ENCODE assay signal across 1 cellular context in the genomic region with DNA sequence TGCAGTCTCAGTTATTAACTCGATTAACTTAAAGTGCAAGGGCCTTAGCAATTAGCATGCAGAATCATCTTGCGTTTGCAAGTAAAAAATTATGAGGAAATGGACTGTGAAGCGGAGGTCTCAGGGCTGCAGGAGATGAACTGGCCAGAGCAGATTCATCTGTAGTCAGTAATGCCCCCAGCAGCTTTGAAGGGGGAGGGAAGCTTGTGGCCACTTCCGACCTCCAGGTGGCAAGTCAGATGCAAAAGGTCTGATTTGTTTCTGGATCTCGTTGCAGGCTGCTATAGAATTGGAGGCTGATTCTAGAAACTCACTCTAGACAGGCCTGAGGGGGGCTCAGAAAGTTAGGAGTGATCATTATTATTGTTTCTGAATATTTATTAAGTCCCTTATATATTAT.
TF ChIP-seq lines count a peak whose summit lies in the region.

No MANE protein-coding gene starts in this region.

TF ChIP-seq in GM23338, 12 proteins besides CTCF, POLR2A, EP300 and RAD21 (continued from another document):
- TF ChIP-seq, protein P1, sequence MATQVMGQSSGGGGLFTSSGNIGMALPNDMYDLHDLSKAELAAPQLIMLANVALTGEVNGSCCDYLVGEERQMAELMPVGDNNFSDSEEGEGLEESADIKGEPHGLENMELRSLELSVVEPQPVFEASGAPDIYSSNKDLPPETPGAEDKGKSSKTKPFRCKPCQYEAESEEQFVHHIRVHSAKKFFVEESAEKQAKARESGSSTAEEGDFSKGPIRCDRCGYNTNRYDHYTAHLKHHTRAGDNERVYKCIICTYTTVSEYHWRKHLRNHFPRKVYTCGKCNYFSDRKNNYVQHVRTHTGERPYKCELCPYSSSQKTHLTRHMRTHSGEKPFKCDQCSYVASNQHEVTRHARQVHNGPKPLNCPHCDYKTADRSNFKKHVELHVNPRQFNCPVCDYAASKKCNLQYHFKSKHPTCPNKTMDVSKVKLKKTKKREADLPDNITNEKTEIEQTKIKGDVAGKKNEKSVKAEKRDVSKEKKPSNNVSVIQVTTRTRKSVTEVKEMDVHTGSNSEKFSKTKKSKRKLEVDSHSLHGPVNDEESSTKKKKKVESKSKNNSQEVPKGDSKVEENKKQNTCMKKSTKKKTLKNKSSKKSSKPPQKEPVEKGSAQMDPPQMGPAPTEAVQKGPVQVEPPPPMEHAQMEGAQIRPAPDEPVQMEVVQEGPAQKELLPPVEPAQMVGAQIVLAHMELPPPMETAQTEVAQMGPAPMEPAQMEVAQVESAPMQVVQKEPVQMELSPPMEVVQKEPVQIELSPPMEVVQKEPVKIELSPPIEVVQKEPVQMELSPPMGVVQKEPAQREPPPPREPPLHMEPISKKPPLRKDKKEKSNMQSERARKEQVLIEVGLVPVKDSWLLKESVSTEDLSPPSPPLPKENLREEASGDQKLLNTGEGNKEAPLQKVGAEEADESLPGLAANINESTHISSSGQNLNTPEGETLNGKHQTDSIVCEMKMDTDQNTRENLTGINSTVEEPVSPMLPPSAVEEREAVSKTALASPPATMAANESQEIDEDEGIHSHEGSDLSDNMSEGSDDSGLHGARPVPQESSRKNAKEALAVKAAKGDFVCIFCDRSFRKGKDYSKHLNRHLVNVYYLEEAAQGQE (IDR thresholded peaks at IDR 0.05; ENCODE audit: unreplicated experiment): no peak
- no peak for TF ChIP-seq POLR2AphosphoS5 (IDR thresholded peaks at IDR 0.05; ENCODE audit: low read depth)
- TF ChIP-seq ZNF462 (CRISPR knock-in tag; IDR thresholded peaks at IDR 0.05): no peak
- TF ChIP-seq EZH2 (IDR thresholded peaks at IDR 0.05; ENCODE audit: low read depth, unreplicated experiment): no peak
- no peak for TF ChIP-seq CREB1 (CRISPR knock-in tag; IDR thresholded peaks at IDR 0.05; ENCODE audit: low read depth)
